In the genomic region with DNA sequence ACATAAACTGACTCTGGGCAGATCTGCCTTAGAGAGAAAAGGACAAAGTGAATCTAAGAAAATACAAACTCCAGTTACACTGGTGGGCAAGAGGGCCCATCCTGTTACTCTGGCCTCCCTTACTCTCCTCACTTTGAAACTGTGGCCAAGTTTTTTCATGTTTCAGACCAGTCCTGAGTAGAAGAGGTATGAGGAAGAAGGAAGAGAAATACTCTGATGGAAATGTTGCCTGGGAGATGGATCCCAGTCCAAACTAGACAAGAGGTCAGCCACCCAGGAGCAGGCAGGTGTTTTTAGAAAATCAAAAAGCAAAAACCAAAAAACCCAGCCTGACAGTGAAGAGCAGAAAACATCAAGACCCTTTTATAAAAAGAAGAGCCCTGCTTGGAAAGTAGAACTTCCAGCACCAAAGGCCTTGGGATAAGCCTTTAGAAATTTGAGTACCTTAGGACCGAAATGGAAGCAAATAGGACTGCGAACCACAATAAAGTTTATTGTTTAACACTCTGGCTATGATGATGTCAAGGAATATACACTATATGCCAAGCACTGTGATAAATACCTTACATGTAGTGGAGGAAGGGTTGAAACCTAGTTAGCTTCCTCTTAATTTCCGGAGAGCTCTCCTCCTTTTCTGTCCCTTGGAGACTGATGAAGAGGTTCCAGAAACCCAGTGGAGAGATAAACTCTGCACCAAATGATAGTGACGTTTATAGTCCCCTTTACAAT, we compare ENCODE assay signal across 16 cellular contexts.
DNase-seq lines count a peak whose midpoint lies in the region; ATAC-seq and TF ChIP-seq lines count a peak whose summit lies in the region.
"Had no signal": no experiment of that assay in that cellular context is flagged by ENCODE, and none has a peak within 500 bp of the region (broad histone marks: within the 10 kb centered on the region; RNA-seq: fewer than 3 reads in every experiment).

No MANE protein-coding gene starts in this region.

- peaks cover 10% of the 10 kb centered on the region for H3K4me1 Mint-ChIP-seq in activated CD4-positive, alpha-beta T cell treated with anti-CD3 and anti-CD28 coated beads, Interleukin-2, amount 10 ng/mL, durations not matched to agents 24 days and 14 days
- H3K4me1 Mint-ChIP-seq in activated CD4-positive, alpha-beta T cell treated with anti-CD3 and anti-CD28 coated beads for 36 hours: peaks cover 15% of the 10 kb centered on the region
- H3K4me1 Mint-ChIP-seq in nephron: peaks cover 46% of the 10 kb centered on the region

- H3K36me3 Mint-ChIP-seq in activated CD4-positive, alpha-beta T cell treated with anti-CD3 and anti-CD28 coated beads, Interleukin-2, amount 10 ng/mL, durations not matched to agents 24 days and 14 days (ENCODE audit: low read depth): no peaks in the 10 kb centered on the region
- H3K36me3 Mint-ChIP-seq in activated CD4-positive, alpha-beta T cell treated with anti-CD3 and anti-CD28 coated beads for 36 hours (ENCODE audit: low read depth): no peaks in the 10 kb centered on the region
- no peaks in the 10 kb centered on the region for H3K36me3 Mint-ChIP-seq in nephron (ENCODE audit: low read depth)
- H3K36me3 Mint-ChIP-seq: CD14-positive monocyte; CD8-positive, alpha-beta T cell had no signal

- no peak overlapping the region for H3K4me3 Mint-ChIP-seq in activated CD4-positive, alpha-beta T cell treated with anti-CD3 and anti-CD28 coated beads, Interleukin-2, amount 10 ng/mL, durations not matched to agents 24 days and 14 days
- H3K4me3 Mint-ChIP-seq in activated CD4-positive, alpha-beta T cell treated with anti-CD3 and anti-CD28 coated beads for 36 hours: no peak overlapping the region
- H3K4me3 Mint-ChIP-seq in nephron: no peak overlapping the region
- H3K4me3 Mint-ChIP-seq: CD14-positive monocyte; CD8-positive, alpha-beta T cell; H9 had no signal

- intact Hi-C loops in activated CD4-positive, alpha-beta T cell treated with anti-CD3 and anti-CD28 coated beads, Interleukin-2, amount 10 ng/mL, durations not matched to agents 24 days and 14 days (cut with micrococcal nuclease): loop anchor here (5.0 kb wide), 1 partner anchor 210 kb away; the partner anchor contains the start of gene GPR63
- intact Hi-C loops in activated CD4-positive, alpha-beta T cell treated with anti-CD3 and anti-CD28 coated beads for 36 hours (cut with DNase I, micrococcal nuclease): loop anchor here (2.0 to 10.0 kb wide), 4 partner anchors 141 to 213 kb away; partner anchors contain the start of gene GPR63 (in 2 of the 2)
- intact Hi-C loops in dorsolateral prefrontal cortex (cut with DNase I): loop anchor here (2.0 to 5.0 kb wide), 3 partner anchors 35 to 123 kb away; partner anchors contain the start of gene KLHL32 (in 1 of the 2)

- CTCF ChIA-PET in activated CD4-positive, alpha-beta T cell treated with anti-CD3 and anti-CD28 coated beads for 36 hours (lab: Charles Lee): no interaction called here

- no peaks in the 10 kb centered on the region for H3K27me3 Mint-ChIP-seq in activated CD4-positive, alpha-beta T cell treated with anti-CD3 and anti-CD28 coated beads, Interleukin-2, amount 10 ng/mL, durations not matched to agents 24 days and 14 days
- H3K27me3 Mint-ChIP-seq in activated CD4-positive, alpha-beta T cell treated with anti-CD3 and anti-CD28 coated beads for 36 hours: no peaks in the 10 kb centered on the region
- no peaks in the 10 kb centered on the region for H3K27me3 Mint-ChIP-seq in nephron (ENCODE audit: low read depth)

- no peaks in the 10 kb centered on the region for H3K9me3 Mint-ChIP-seq in activated CD4-positive, alpha-beta T cell treated with anti-CD3 and anti-CD28 coated beads, Interleukin-2, amount 10 ng/mL, durations not matched to agents 24 days and 14 days
- no peaks in the 10 kb centered on the region for H3K9me3 Mint-ChIP-seq in activated CD4-positive, alpha-beta T cell treated with anti-CD3 and anti-CD28 coated beads for 36 hours (ENCODE audit: low read depth)
- H3K9me3 Mint-ChIP-seq in nephron: no peaks in the 10 kb centered on the region
- H3K9me3 Mint-ChIP-seq: CD14-positive monocyte; CD8-positive, alpha-beta T cell; H9 had no signal

- H3K4me3 ChIP-seq in dorsolateral prefrontal cortex: no peak overlapping the region

- H3K27me3 ChIP-seq in dorsolateral prefrontal cortex: no peaks in the 10 kb centered on the region

- no peak for ATAC-seq in activated CD4-positive, alpha-beta T cell treated with anti-CD3 and anti-CD28 coated beads for 36 hours
- ATAC-seq in HG02642 (IDR thresholded peaks at IDR 0.05; ENCODE audit: poor library complexity, unreplicated experiment) (no peak), GM21367 (IDR thresholded peaks at IDR 0.05; ENCODE audit: unreplicated experiment) (no peak)
- ATAC-seq: CD8-positive, alpha-beta T cell; HepG2 had no signal

- POLR2A ChIA-PET in activated CD4-positive, alpha-beta T cell treated with anti-CD3 and anti-CD28 coated beads for 36 hours (lab: Charles Lee): no interaction called here

- no peak for TF ChIP-seq CTCF in dorsolateral prefrontal cortex (IDR thresholded peaks at IDR 0.05 in 54 of 56, conservative IDR thresholded peaks at IDR 0.05 in 2 of 56; ENCODE audit: low read depth in 1 of 56, partially characterized antibody in 56 of 56)
- TF ChIP-seq CTCF in nephron (IDR thresholded peaks at IDR 0.05; ENCODE audit: unreplicated experiment in 3 of 3): no peak

- H3K27ac Mint-ChIP-seq in activated CD4-positive, alpha-beta T cell treated with anti-CD3 and anti-CD28 coated beads, Interleukin-2, amount 10 ng/mL, durations not matched to agents 24 days and 14 days: no peak overlapping the region
- no peak overlapping the region for H3K27ac Mint-ChIP-seq in activated CD4-positive, alpha-beta T cell treated with anti-CD3 and anti-CD28 coated beads for 36 hours
- H3K27ac Mint-ChIP-seq in nephron: peak overlapping the region; percentile 22 to 66 (median 36)
- H3K27ac Mint-ChIP-seq: CD14-positive monocyte; CD8-positive, alpha-beta T cell; H9 had no signal

- peak overlapping the region in 58 of 59 donors; percentile 28 to 98 (median 91) for H3K27ac ChIP-seq in dorsolateral prefrontal cortex
- H3K27ac ChIP-seq: 22Rv1 had no signal

- peak; percentile 37 for DNase-seq in activated CD4-positive, alpha-beta T cell treated with anti-CD3 and anti-CD28 coated beads, Interleukin-2, amount 10 ng/mL, durations not matched to agents 24 days and 14 days
- DNase-seq in activated CD4-positive, alpha-beta T cell treated with anti-CD3 and anti-CD28 coated beads for 36 hours: no peak
- DNase-seq in dorsolateral prefrontal cortex (no peak), DMS 273 (lab: John Stamatoyannopoulos, UW; ENCODE audit: unreplicated experiment) (no peak)
- DNase-seq: Caco-2; CD8-positive, alpha-beta T cell; DMS53; GF-D8; GOT3; H9 had no signal

Comparison
In these comparisons a context has a peak if more than half of its experiments do, and no peak if none do; other contexts are left out.
1. H3K27ac Mint-ChIP-seq: peak in nephron (3 of 3); none in activated CD4-positive, alpha-beta T cell treated with anti-CD3 and anti-CD28 coated beads, Interleukin-2, amount 10 ng/mL, durations not matched to agents 24 days and 14 days (single experiment) and activated CD4-positive, alpha-beta T cell treated with anti-CD3 and anti-CD28 coated beads for 36 hours (single experiment).